In the genomic region with DNA sequence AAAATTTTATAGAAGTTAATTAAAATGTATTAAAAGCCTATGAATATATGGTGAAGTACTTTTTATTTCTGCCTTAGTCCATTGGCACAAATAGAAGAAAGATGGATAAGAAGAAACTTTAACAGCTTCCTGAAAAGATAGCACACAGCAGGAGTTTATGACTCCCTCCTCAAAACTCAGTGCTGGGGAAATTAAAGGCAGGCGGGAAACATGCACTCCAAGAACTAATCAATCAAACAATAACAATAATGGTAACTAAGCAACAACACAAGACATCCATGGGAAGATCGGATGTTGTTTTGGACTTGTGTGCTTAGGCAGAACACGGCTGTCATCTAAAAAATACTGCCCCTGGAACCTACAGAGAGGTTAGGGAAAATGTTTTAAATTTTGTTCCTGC, we compare ENCODE assay signal across 19 cellular contexts.
"Had no signal": no experiment of that assay in that cellular context is flagged by ENCODE, and none has a peak within 500 bp of the region (broad histone marks: within the 10 kb centered on the region; RNA-seq: fewer than 3 reads in every experiment).

No MANE protein-coding gene starts in this region.

- H3K4me1 Mint-ChIP-seq: activated B cell treated with CpG ODN at 0.5 μM for 24 hours; activated naive CD4-positive, alpha-beta T cell treated with anti-CD3 and anti-CD28 coated beads, Interleukin-2, amount 50 U/mL, for 24 hours; natural killer cell; stimulated activated naive CD8-positive, alpha-beta T cell treated with anti-CD3 and anti-CD28 coated beads, Interleukin-15, amount 100 ng/mL, for 72 hours; T-helper 17 cell had no signal

- H3K27me3 ChIP-seq: foreskin keratinocyte, pancreas, tibial artery had no signal

- H3K4me1 ChIP-seq: pancreas, tibial artery had no signal

- H3K4me3 ChIP-seq: pancreas, tibial artery had no signal

- H3K36me3 ChIP-seq: pancreas, tibial artery had no signal

- H3K9me3 ChIP-seq: pancreas, tibial artery had no signal

- H3K27ac ChIP-seq: foreskin keratinocyte, pancreas, tibial artery had no signal

- H3K9me3 Mint-ChIP-seq: activated naive CD4-positive, alpha-beta T cell treated with anti-CD3 and anti-CD28 coated beads, Interleukin-2, amount 50 U/mL, for 24 hours; mesothelial cell of epicardium had no signal

- H3K36me3 Mint-ChIP-seq: activated CD4-positive, alpha-beta memory T cell treated with anti-CD3 and anti-CD28 coated beads for 36 hours; activated naive CD4-positive, alpha-beta T cell treated with anti-CD3 and anti-CD28 coated beads, Interleukin-2, amount 50 U/mL, for 24 hours; mesothelial cell of epicardium; natural killer cell had no signal

- H3K27me3 Mint-ChIP-seq: activated B cell treated with CpG ODN at 0.5 μM for 24 hours; activated CD4-positive, alpha-beta memory T cell treated with anti-CD3 and anti-CD28 coated beads for 36 hours; activated naive CD4-positive, alpha-beta T cell treated with anti-CD3 and anti-CD28 coated beads, Interleukin-2, amount 50 U/mL, for 24 hours; stimulated activated naive CD8-positive, alpha-beta T cell treated with anti-CD3 and anti-CD28 coated beads, Interleukin-15, amount 100 ng/mL, for 72 hours; T-helper 17 cell had no signal

- H3K27ac Mint-ChIP-seq: activated B cell treated with CpG ODN at 0.5 μM for 24 hours; activated CD4-positive, alpha-beta memory T cell treated with anti-CD3 and anti-CD28 coated beads for 36 hours; activated naive CD4-positive, alpha-beta T cell treated with anti-CD3 and anti-CD28 coated beads, Interleukin-2, amount 50 U/mL, for 24 hours; activated T-cell treated with anti-CD3 and anti-CD28 coated beads, Interleukin-2, amount 50 U/mL, for 72 hours; mesothelial cell of epicardium; natural killer cell; stimulated activated naive CD8-positive, alpha-beta T cell treated with anti-CD3 and anti-CD28 coated beads, Interleukin-15, amount 100 ng/mL, for 72 hours; T-helper 17 cell had no signal

- ATAC-seq: activated T-cell treated with anti-CD3 and anti-CD28 coated beads, Interleukin-2, amount 50 U/mL, for 72 hours; foreskin keratinocyte; left colon; natural killer cell; pancreas; right cardiac atrium; stimulated activated naive CD8-positive, alpha-beta T cell treated with anti-CD3 and anti-CD28 coated beads, Interleukin-15, amount 100 ng/mL, for 72 hours; T-helper 17 cell had no signal

- H3K4me3 Mint-ChIP-seq: activated B cell treated with CpG ODN at 0.5 μM for 24 hours; activated CD4-positive, alpha-beta memory T cell treated with anti-CD3 and anti-CD28 coated beads for 36 hours; activated naive CD4-positive, alpha-beta T cell treated with anti-CD3 and anti-CD28 coated beads, Interleukin-2, amount 50 U/mL, for 24 hours; activated T-cell treated with anti-CD3 and anti-CD28 coated beads, Interleukin-2, amount 50 U/mL, for 72 hours; mesothelial cell of epicardium; natural killer cell; stimulated activated naive CD8-positive, alpha-beta T cell treated with anti-CD3 and anti-CD28 coated beads, Interleukin-15, amount 100 ng/mL, for 72 hours; T-helper 17 cell had no signal

- DNase-seq: activated B cell treated with CpG ODN at 0.5 μM for 24 hours; activated CD4-positive, alpha-beta memory T cell treated with anti-CD3 and anti-CD28 coated beads for 36 hours; activated CD4-positive, alpha-beta T cell treated with anti-CD3 and anti-CD28 coated beads for 4 hours; activated gamma-delta T cell treated with Interleukin-2 at 50 U/mL for 16 hours; activated T-cell treated with anti-CD3 and anti-CD28 coated beads, Interleukin-2, amount 50 U/mL, for 72 hours; aorta; effector CD4-positive, alpha-beta T cell; foreskin keratinocyte; left colon; natural killer cell; pancreas; right cardiac atrium; stimulated activated CD4-positive, alpha-beta T cell treated with anti-CD3 and anti-CD28 coated beads, Interleukin-1b, Interleukin-23, amount 100 ng/mL, for 48 hours; stimulated activated naive CD8-positive, alpha-beta T cell treated with anti-CD3 and anti-CD28 coated beads, Interleukin-15, amount 100 ng/mL, for 72 hours; SW 1271; T-helper 17 cell; tibial artery had no signal
